ENCODE assay signal across 1 cellular context in genomic region chr20:49541733-49542513, GRCh38.
TF ChIP-seq lines count a peak whose summit lies in the region.

No MANE protein-coding gene starts in this region.

TF ChIP-seq in K562, 482 proteins besides CTCF, POLR2A, EP300 and RAD21 (continued from another document and continues in another):
- TF ChIP-seq STAT6 (CRISPR knock-in tag; IDR thresholded peaks at IDR 0.05) (no peak), ZNF766 (CRISPR knock-in tag; conservative IDR thresholded peaks at IDR 0.05) (no peak), SNIP1 (IDR thresholded peaks at IDR 0.05; ENCODE audit: low read depth) (no peak), RBBP5 (IDR thresholded peaks at IDR 0.05; ENCODE audit: borderline replicate concordance, insufficient read depth, low read length, poor library complexity, severe bottlenecking) (no peak), MTA3 (IDR thresholded peaks at IDR 0.05; ENCODE audit: borderline replicate concordance) (no peak), NR3C1 (CRISPR knock-in tag; IDR thresholded peaks at IDR 0.05) (no peak), SREBF1 (IDR thresholded peaks at IDR 0.05; ENCODE audit: borderline replicate concordance, low read depth, low read length) (no peak), TAL1 (IDR thresholded peaks at IDR 0.05) (peak; percentile 77), TCFL5 (CRISPR knock-in tag; conservative IDR thresholded peaks at IDR 0.05) (no peak), SMAD3 (CRISPR knock-in tag; conservative IDR thresholded peaks at IDR 0.05) (no peak), TAF1 (IDR thresholded peaks at IDR 0.05; ENCODE audit: control insufficient read depth, extremely low read depth, insufficient read depth, low read length, severe bottlenecking) (no peak), HMGN3 (IDR thresholded peaks at IDR 0.05; ENCODE audit: borderline replicate concordance, extremely low read depth, insufficient read length, low read depth, low read length) (no peak), POLR2G (IDR thresholded peaks at IDR 0.05; ENCODE audit: low read depth, low read length) (no peak), ZNF384 (IDR thresholded peaks at IDR 0.05; ENCODE audit: low read depth, low read length) (no peak), ZSCAN29 (IDR thresholded peaks at IDR 0.05) (no peak), KDM5B (IDR thresholded peaks at IDR 0.05; ENCODE audit: insufficient replicate concordance, low read depth, low read length) (no peak), CREB5 (CRISPR knock-in tag; IDR thresholded peaks at IDR 0.05) (no peak), ZC3H8 (IDR thresholded peaks at IDR 0.05) (no peak), CLOCK (CRISPR knock-in tag; IDR thresholded peaks at IDR 0.05; ENCODE audit: borderline replicate concordance) (no peak), SMARCA4 (IDR thresholded peaks at IDR 0.05) (peak; percentile 28; the same call in 1 of the 2 replicates), NCOR1 (IDR thresholded peaks at IDR 0.05) (peak; percentile 54), PTRF (tag; IDR thresholded peaks at IDR 0.05) (no peak), ZNF551 (CRISPR knock-in tag; IDR thresholded peaks at IDR 0.05) (no peak), ZNF644 (tag; IDR thresholded peaks at IDR 0.05; ENCODE audit: low read depth) (no peak), TBL1XR1 (IDR thresholded peaks at IDR 0.05; ENCODE audit: low read length in 2 of 2) (no peak), RHOXF2B (CRISPR knock-in tag; conservative IDR thresholded peaks at IDR 0.05) (no peak), HNRNPL (IDR thresholded peaks at IDR 0.05; ENCODE audit: low read depth, low read length) (no peak), GATAD2B (IDR thresholded peaks at IDR 0.05; ENCODE audit: borderline replicate concordance) (no peak), FOXM1 (IDR thresholded peaks at IDR 0.05; ENCODE audit: low read depth) (no peak), FOXM1 (CRISPR knock-in tag; IDR thresholded peaks at IDR 0.05; ENCODE audit: low read depth) (no peak), GATA2 (CRISPR knock-in tag; IDR thresholded peaks at IDR 0.05) (peak; percentile 70), SP1 (CRISPR knock-in tag; IDR thresholded peaks at IDR 0.05) (peak; percentile 63), KDM2B (CRISPR knock-in tag; IDR thresholded peaks at IDR 0.05) (no peak), RCOR1 (IDR thresholded peaks at IDR 0.05; ENCODE audit: borderline replicate concordance in 1 of 2, low read depth in 2 of 2, low read length in 2 of 2) (peak in 1 of 2 experiments; percentile 72; a peak in 1 of 4 replicates), HDAC2 (IDR thresholded peaks at IDR 0.05) (no peak), ELF1 (tag; IDR thresholded peaks at IDR 0.05) (no peak), CHCHD3 (CRISPR knock-in tag; IDR thresholded peaks at IDR 0.05) (no peak), ATF7 (IDR thresholded peaks at IDR 0.05) (no peak), RAD51 (IDR thresholded peaks at IDR 0.05; ENCODE audit: borderline replicate concordance, low read depth) (no peak), KLF10 (CRISPR knock-in tag; IDR thresholded peaks at IDR 0.05) (no peak), MEF2A (IDR thresholded peaks at IDR 0.05; ENCODE audit: control insufficient read depth, low read depth, low read length) (no peak), ARNT (IDR thresholded peaks at IDR 0.05) (0 out of 4 replicates have a peak, but pooled peaks of 1 of the 2 experiments have one; percentile 48), NR2C1 (IDR thresholded peaks at IDR 0.05) (no peak; the same call in 1 of the 2 replicates), NR2C1 (tag; IDR thresholded peaks at IDR 0.05) (no peak), GABPA (tag; conservative IDR thresholded peaks at IDR 0.05; ENCODE audit: low read depth) (no peak), TBP (optimal IDR thresholded peaks at IDR 0.05; ENCODE audit: low read depth, low read length) (no peak), ZZZ3 (IDR thresholded peaks at IDR 0.05) (no peak), C11orf30 (IDR thresholded peaks at IDR 0.05; ENCODE audit: low read depth) (no peak), NFYB (IDR thresholded peaks at IDR 0.05; ENCODE audit: extremely low read depth, insufficient read length) (no peak), HNRNPUL1 (IDR thresholded peaks at IDR 0.05; ENCODE audit: low read length) (no peak), CHD2 (IDR thresholded peaks at IDR 0.05; ENCODE audit: low read depth, low read length) (no peak), GABPB2 (CRISPR knock-in tag; conservative IDR thresholded peaks at IDR 0.05) (no peak)
- TF ChIP-seq, protein P1, sequence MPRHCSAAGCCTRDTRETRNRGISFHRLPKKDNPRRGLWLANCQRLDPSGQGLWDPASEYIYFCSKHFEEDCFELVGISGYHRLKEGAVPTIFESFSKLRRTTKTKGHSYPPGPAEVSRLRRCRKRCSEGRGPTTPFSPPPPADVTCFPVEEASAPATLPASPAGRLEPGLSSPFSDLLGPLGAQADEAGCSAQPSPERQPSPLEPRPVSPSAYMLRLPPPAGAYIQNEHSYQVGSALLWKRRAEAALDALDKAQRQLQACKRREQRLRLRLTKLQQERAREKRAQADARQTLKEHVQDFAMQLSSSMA (CRISPR knock-in tag; IDR thresholded peaks at IDR 0.05) = no peak
- TF ChIP-seq, protein P2, sequence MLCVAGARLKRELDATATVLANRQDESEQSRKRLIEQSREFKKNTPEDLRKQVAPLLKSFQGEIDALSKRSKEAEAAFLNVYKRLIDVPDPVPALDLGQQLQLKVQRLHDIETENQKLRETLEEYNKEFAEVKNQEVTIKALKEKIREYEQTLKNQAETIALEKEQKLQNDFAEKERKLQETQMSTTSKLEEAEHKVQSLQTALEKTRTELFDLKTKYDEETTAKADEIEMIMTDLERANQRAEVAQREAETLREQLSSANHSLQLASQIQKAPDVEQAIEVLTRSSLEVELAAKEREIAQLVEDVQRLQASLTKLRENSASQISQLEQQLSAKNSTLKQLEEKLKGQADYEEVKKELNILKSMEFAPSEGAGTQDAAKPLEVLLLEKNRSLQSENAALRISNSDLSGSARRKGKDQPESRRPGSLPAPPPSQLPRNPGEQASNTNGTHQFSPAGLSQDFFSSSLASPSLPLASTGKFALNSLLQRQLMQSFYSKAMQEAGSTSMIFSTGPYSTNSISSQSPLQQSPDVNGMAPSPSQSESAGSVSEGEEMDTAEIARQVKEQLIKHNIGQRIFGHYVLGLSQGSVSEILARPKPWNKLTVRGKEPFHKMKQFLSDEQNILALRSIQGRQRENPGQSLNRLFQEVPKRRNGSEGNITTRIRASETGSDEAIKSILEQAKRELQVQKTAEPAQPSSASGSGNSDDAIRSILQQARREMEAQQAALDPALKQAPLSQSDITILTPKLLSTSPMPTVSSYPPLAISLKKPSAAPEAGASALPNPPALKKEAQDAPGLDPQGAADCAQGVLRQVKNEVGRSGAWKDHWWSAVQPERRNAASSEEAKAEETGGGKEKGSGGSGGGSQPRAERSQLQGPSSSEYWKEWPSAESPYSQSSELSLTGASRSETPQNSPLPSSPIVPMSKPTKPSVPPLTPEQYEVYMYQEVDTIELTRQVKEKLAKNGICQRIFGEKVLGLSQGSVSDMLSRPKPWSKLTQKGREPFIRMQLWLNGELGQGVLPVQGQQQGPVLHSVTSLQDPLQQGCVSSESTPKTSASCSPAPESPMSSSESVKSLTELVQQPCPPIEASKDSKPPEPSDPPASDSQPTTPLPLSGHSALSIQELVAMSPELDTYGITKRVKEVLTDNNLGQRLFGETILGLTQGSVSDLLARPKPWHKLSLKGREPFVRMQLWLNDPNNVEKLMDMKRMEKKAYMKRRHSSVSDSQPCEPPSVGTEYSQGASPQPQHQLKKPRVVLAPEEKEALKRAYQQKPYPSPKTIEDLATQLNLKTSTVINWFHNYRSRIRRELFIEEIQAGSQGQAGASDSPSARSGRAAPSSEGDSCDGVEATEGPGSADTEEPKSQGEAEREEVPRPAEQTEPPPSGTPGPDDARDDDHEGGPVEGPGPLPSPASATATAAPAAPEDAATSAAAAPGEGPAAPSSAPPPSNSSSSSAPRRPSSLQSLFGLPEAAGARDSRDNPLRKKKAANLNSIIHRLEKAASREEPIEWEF (CRISPR knock-in tag; IDR thresholded peaks at IDR 0.05) = no peak
- TF ChIP-seq, protein P3, sequence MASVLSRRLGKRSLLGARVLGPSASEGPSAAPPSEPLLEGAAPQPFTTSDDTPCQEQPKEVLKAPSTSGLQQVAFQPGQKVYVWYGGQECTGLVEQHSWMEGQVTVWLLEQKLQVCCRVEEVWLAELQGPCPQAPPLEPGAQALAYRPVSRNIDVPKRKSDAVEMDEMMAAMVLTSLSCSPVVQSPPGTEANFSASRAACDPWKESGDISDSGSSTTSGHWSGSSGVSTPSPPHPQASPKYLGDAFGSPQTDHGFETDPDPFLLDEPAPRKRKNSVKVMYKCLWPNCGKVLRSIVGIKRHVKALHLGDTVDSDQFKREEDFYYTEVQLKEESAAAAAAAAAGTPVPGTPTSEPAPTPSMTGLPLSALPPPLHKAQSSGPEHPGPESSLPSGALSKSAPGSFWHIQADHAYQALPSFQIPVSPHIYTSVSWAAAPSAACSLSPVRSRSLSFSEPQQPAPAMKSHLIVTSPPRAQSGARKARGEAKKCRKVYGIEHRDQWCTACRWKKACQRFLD (CRISPR knock-in tag; IDR thresholded peaks at IDR 0.05) = no peak
